4 cellular contexts compared by ENCODE assay signal in genomic region chr5:55010149-55010548, GRCh38. TPM values are rescaled to one million over a fixed set of nuclear protein-coding genes. Genes with fewer than 3 reads are reported as not detected.
"Had no signal": no experiment of that assay in that cellular context is flagged by ENCODE, and none has a peak within 500 bp of the region (broad histone marks: within the 10 kb centered on the region; RNA-seq: fewer than 3 reads in every experiment).

No MANE protein-coding gene starts in this region.

RNA-seq across cellular contexts. Expression of gene GZMK, which starts 13.9 kb away (rescaled TPM):
- total RNA-seq: HepG2, HT-29, HT1080, K562 had no signal
- polyA plus RNA-seq: HepG2, K562 had no signal

RNA-seq across cellular contexts. Expression of gene ESM1, which starts 24.8 kb away (rescaled TPM):
- total RNA-seq: HepG2, HT-29, K562 had no signal
- polyA plus RNA-seq: HepG2, K562 had no signal
